In the genomic region with DNA sequence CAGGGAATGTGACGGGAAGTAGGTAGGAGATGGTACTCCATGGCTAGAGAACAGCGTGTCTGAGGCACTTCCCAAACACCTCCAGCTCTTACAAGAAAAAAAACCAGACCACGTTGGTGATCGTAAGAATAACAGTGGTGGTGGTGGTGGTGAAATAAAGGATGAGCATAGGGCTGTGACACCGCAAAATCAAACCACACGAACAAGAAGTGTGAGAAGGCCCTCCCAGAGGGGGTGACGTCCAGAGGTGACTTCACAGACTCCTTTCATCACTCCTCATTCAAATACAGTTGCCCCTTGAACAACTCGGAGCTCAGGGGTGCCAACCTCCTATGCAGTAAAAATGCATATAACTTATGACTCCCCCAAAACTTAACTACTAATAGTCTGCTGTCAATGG, we compare ENCODE assay signal across 17 cellular contexts.
DNase-seq lines count a peak whose midpoint lies in the region; ATAC-seq and TF ChIP-seq lines count a peak whose summit lies in the region.
"Had no signal": no experiment of that assay in that cellular context is flagged by ENCODE, and none has a peak within 500 bp of the region (broad histone marks: within the 10 kb centered on the region; RNA-seq: fewer than 3 reads in every experiment).

No MANE protein-coding gene starts in this region.

- H3K27ac Mint-ChIP-seq in MCF 10A (ENCODE audit: low read depth, unreplicated experiment), result peak overlapping the region; percentile 40
- H3K27ac Mint-ChIP-seq in naive thymus-derived CD4-positive, alpha-beta T cell, result no peak overlapping the region
- no peak overlapping the region for H3K27ac Mint-ChIP-seq in HFFc6
- H3K27ac Mint-ChIP-seq: B cell; CD8-positive, alpha-beta T cell; IgD-negative memory B cell had no signal

- H3K4me2 ChIP-seq in mammary epithelial cell (ENCODE audit: insufficient read depth, low read depth, low read length), result no peak overlapping the region
- H3K4me2 ChIP-seq: BLaER1 treated with 17β-estradiol and CSF1 and Interleukin-3, amounts not matched to agents 10 nM and 100 nM had no signal

- no peaks in the 10 kb centered on the region for H3K27me3 Mint-ChIP-seq in MCF 10A (ENCODE audit: insufficient read depth, unreplicated experiment)
- H3K27me3 Mint-ChIP-seq in naive thymus-derived CD4-positive, alpha-beta T cell, result no peaks in the 10 kb centered on the region
- H3K27me3 Mint-ChIP-seq in HFFc6 (ENCODE audit: insufficient read depth), result no peaks in the 10 kb centered on the region
- H3K27me3 Mint-ChIP-seq: B cell, IgD-negative memory B cell had no signal

- CTCF ChIA-PET in MCF 10A (lab: Yijun Ruan, JAX), result interaction anchor here (0.6 to 4.7 kb wide), 2 partner anchors 16 to 245 kb away, joined by 5 to 33 read pairs; a partner anchor contains a TSS
- CTCF ChIA-PET in mammary epithelial cell (lab: Charles Lee; ENCODE audit: low non-redundant PET), result no interaction called here
- CTCF ChIA-PET in naive thymus-derived CD4-positive, alpha-beta T cell (lab: Charles Lee), result no interaction called here

- no peak overlapping the region for H3K4me3 ChIP-seq in mammary epithelial cell (replicated peaks in 1 of 3; ENCODE audit: insufficient read depth in 1 of 3, low read depth in 2 of 3, low read length in 3 of 3)
- H3K4me3 ChIP-seq in naive thymus-derived CD4-positive, alpha-beta T cell (ENCODE audit: low read length), result no peak overlapping the region
- H3K4me3 ChIP-seq: BLaER1 treated with 17β-estradiol and CSF1 and Interleukin-3, amounts not matched to agents 10 nM and 100 nM had no signal

- BruUV-seq in MCF 10A (replicated peaks; lab: Mats Ljungman, UMichigan) (no TSS peak), mammary epithelial cell (replicated peaks; lab: Mats Ljungman, UMichigan) (no TSS peak)

- intact Hi-C loops in MCF 10A (cut with micrococcal nuclease) (loop anchor here (5.0 kb wide), 1 partner anchor 536 kb away; no protein-coding TSS in a partner anchor), mammary epithelial cell (cut with micrococcal nuclease) (loop anchor here (2.0 to 5.0 kb wide), 4 partner anchors 49 to 536 kb away; no protein-coding TSS in a partner anchor)
- intact Hi-C loops in naive thymus-derived CD4-positive, alpha-beta T cell (cut with micrococcal nuclease), result loop anchor here in 1 of 2 donors (5.0 kb wide), 2 partner anchors 141 to 506 kb away; a partner anchor contains a TSS

- POLR2A ChIA-PET in MCF 10A (lab: Yijun Ruan, JAX), result interaction anchor here (0.9 to 1.5 kb wide), 3 partner anchors 232 to 502 kb away, joined by 3 to 6 read pairs (median 3); no protein-coding TSS in a partner anchor
- POLR2A ChIA-PET in naive thymus-derived CD4-positive, alpha-beta T cell (lab: Charles Lee), result interaction anchor here (0.5 kb wide), 1 partner anchor 29 kb away, joined by 3 read pairs; no protein-coding TSS in a partner anchor

- WGBS in mammary epithelial cell (ENCODE audit: low coverage, missing lambda C conversion rate), result 90% methylated on average over 8 of the region's 8 CpGs

- dilution Hi-C loops in mammary epithelial cell (cut with HindIII; ENCODE audit: low sequenced_read_pairs), result no loop called here

- H3K4me1 Mint-ChIP-seq in MCF 10A (ENCODE audit: insufficient read depth, unreplicated experiment), result peaks cover 7% of the 10 kb centered on the region
- H3K4me1 Mint-ChIP-seq in naive thymus-derived CD4-positive, alpha-beta T cell, result peaks cover 0 to 3% (median 0%) of the 10 kb centered on the region in 7 donors
- no peaks in the 10 kb centered on the region for H3K4me1 Mint-ChIP-seq in HFFc6 (ENCODE audit: low read depth)
- H3K4me1 Mint-ChIP-seq: B cell had no signal

- H3K36me3 ChIP-seq in mammary epithelial cell (ENCODE audit: insufficient read depth, low read length), result peaks cover 11% of the 10 kb centered on the region
- peaks cover 0 to 14% (median 6%) of the 10 kb centered on the region in 3 experiments for H3K36me3 ChIP-seq in naive thymus-derived CD4-positive, alpha-beta T cell (ENCODE audit: control insufficient read depth in 2 of 3, insufficient read depth in 3 of 3, low read length in 3 of 3)

- H3K9ac ChIP-seq in mammary epithelial cell (ENCODE audit: insufficient read depth, low read length), result no peak overlapping the region
- H3K9ac ChIP-seq: BLaER1 treated with 17β-estradiol and CSF1 and Interleukin-3, amounts not matched to agents 10 nM and 100 nM had no signal

- H3K36me3 Mint-ChIP-seq in MCF 10A (ENCODE audit: insufficient read depth, unreplicated experiment) (peaks cover 81% of the 10 kb centered on the region), HFFc6 (ENCODE audit: low read depth) (peaks cover 11% of the 10 kb centered on the region)
- peaks cover 0 to 45% (median 7%) of the 10 kb centered on the region in 5 donors for H3K36me3 Mint-ChIP-seq in naive thymus-derived CD4-positive, alpha-beta T cell

- no peaks in the 10 kb centered on the region for H3K4me1 ChIP-seq in mammary epithelial cell (ENCODE audit: insufficient read depth, low read length)
- no peaks in the 10 kb centered on the region for H3K4me1 ChIP-seq in naive thymus-derived CD4-positive, alpha-beta T cell (ENCODE audit: control insufficient read depth in 2 of 2, insufficient read depth in 2 of 2, low read length in 2 of 2)

- in situ Hi-C loops in mammary epithelial cell (cut with MboI; ENCODE audit: low sequenced_read_pairs in 2 of 2), result loop anchor here (5.0 to 25.0 kb wide), 2 partner anchors 246 to 501 kb away; no protein-coding TSS in a partner anchor

- no peak overlapping the region for H3K27ac ChIP-seq in mammary epithelial cell (ENCODE audit: insufficient read depth, low read depth, low read length)
- H3K27ac ChIP-seq in naive thymus-derived CD4-positive, alpha-beta T cell (ENCODE audit: low read depth, low read length), result no peak overlapping the region
- H3K27ac ChIP-seq: BLaER1 treated with 17β-estradiol and CSF1 and Interleukin-3, amounts not matched to agents 10 nM and 100 nM had no signal

- H3K9me3 ChIP-seq in mammary epithelial cell (replicated peaks; ENCODE audit: insufficient read depth, low read length), result no peaks in the 10 kb centered on the region
- H3K9me3 ChIP-seq in naive thymus-derived CD4-positive, alpha-beta T cell (ENCODE audit: control insufficient read depth in 2 of 3, low read length in 3 of 3), result no peaks in the 10 kb centered on the region
- H3K9me3 ChIP-seq: BLaER1 treated with 17β-estradiol and CSF1 and Interleukin-3, amounts not matched to agents 10 nM and 100 nM had no signal

- DNase-seq in MCF 10A (ENCODE audit: unreplicated experiment), result no peak
- no peak for DNase-seq in mammary epithelial cell
- peak; percentile 37 for DNase-seq in cerebellar cortex (ENCODE audit: low spot score)
- no peak for DNase-seq in naive thymus-derived CD4-positive, alpha-beta T cell
- DNase-seq in superior temporal gyrus (ENCODE audit: extremely low spot score), result peak; percentile 43
- DNase-seq in HFFc6, result no peak
- DNase-seq in omental fat pad (ENCODE audit: low spot score), result no peak
- no peak for DNase-seq in GM03348 (ENCODE audit: low spot score)
- DNase-seq: CD8-positive, alpha-beta T cell; COR-L47; GOT3; H7 had no signal

- peak; percentile 32 for ATAC-seq in naive thymus-derived CD4-positive, alpha-beta T cell
- no peak for ATAC-seq in omental fat pad (ENCODE audit: low FRiP score)
- ATAC-seq: CD8-positive, alpha-beta T cell; HCT116; HepG2 had no signal

- TF ChIP-seq CTCF in MCF 10A (IDR thresholded peaks at IDR 0.05; ENCODE audit: unreplicated experiment) (no peak), mammary epithelial cell (conservative IDR thresholded peaks at IDR 0.05 in 1 of 2, IDR thresholded peaks at IDR 0.05 in 1 of 2; ENCODE audit: extremely low read depth in 1 of 2, insufficient read depth in 1 of 2, low read depth in 1 of 2, low read length in 2 of 2) (no peak), HFFc6 (IDR thresholded peaks at IDR 0.05) (no peak), omental fat pad (IDR thresholded peaks at IDR 0.05) (no peak)

- no peak overlapping the region for H2AFZ ChIP-seq in mammary epithelial cell (ENCODE audit: low read depth, low read length)

- H3K9me3 Mint-ChIP-seq in MCF 10A (ENCODE audit: unreplicated experiment), result no peaks in the 10 kb centered on the region
- no peaks in the 10 kb centered on the region for H3K9me3 Mint-ChIP-seq in naive thymus-derived CD4-positive, alpha-beta T cell
- H3K9me3 Mint-ChIP-seq in HFFc6, result no peaks in the 10 kb centered on the region
- H3K9me3 Mint-ChIP-seq: CD8-positive, alpha-beta T cell; IgD-negative memory B cell had no signal

- no peaks in the 10 kb centered on the region for H3K27me3 ChIP-seq in mammary epithelial cell (ENCODE audit: insufficient read depth, low read length)
- no peaks in the 10 kb centered on the region for H3K27me3 ChIP-seq in naive thymus-derived CD4-positive, alpha-beta T cell (ENCODE audit: control insufficient read depth in 2 of 2, insufficient read depth in 2 of 2, low read length in 2 of 2)
- H3K27me3 ChIP-seq: BLaER1 treated with 17β-estradiol and CSF1 and Interleukin-3, amounts not matched to agents 10 nM and 100 nM had no signal

- no peaks in the 10 kb centered on the region for H4K20me1 ChIP-seq in mammary epithelial cell (ENCODE audit: insufficient read depth, low read length)

- no peaks in the 10 kb centered on the region for H3K79me2 ChIP-seq in mammary epithelial cell (ENCODE audit: insufficient read depth, low read length)

- H3K4me3 Mint-ChIP-seq in MCF 10A (ENCODE audit: unreplicated experiment), result no peak overlapping the region
- no peak overlapping the region for H3K4me3 Mint-ChIP-seq in naive thymus-derived CD4-positive, alpha-beta T cell
- no peak overlapping the region for H3K4me3 Mint-ChIP-seq in HFFc6
- H3K4me3 Mint-ChIP-seq: B cell; CD8-positive, alpha-beta T cell; IgD-negative memory B cell had no signal

Comparison
In these comparisons a context has a peak if more than half of its experiments do, and no peak if none do; other contexts are left out.
1. DNase-seq: peak in cerebellar cortex (single experiment) and superior temporal gyrus (single experiment); none in MCF 10A (single experiment), mammary epithelial cell (single experiment), naive thymus-derived CD4-positive, alpha-beta T cell (0 of 9), HFFc6 (single experiment), omental fat pad (single experiment) and GM03348 (single experiment).